8 cellular contexts compared by ENCODE assay signal in the genomic region with DNA sequence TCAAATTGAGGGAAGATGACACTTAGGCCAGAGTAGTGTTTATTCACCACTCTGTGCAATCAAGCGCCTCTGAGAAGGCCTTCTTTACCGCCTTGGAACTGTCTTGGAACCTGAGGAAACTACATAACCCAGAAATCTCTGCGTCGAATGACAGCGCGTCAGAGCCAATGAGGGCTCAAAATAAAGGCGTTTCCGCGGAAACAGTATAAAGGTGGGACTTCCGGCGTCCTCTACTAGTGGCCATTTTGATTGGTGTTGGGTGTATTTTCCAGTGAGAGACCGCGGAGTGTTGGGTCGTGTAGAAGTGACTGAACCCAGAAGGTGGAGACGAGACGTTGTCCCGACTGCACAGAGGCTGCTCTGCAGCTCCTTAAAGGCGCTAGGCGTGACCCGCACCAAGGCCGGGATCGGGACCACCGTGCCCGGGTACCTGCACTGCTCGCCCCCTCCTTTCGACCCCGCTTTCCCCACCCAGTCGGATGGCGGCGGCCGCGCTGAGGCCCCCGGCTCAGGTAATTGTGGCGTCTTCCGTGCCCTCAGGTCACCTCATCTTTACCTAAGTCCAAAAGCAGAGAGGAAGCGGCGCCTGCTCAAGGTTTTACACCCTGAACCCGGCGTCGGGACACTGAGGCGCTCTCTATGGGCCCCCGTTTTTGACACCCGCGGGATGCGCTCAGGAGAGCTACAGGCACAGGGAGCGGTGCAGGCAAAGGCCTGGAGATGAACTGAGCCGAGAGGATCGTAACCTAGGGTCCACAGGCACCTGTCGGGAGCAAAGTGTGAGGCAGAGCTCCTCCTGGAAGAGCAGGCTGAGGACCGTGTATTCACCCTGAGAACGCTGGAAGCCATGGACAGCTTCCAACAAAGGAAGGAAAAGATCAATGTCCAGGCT. TPM values are rescaled to one million over a fixed set of nuclear protein-coding genes. Genes with fewer than 3 reads are reported as not detected.
DNase-seq lines count a peak whose midpoint lies in the region; ATAC-seq and TF ChIP-seq lines count a peak whose summit lies in the region.

Gene ZNF776 (plus strand): TSS at position 236 of the 892 bp plus-strand sequence. CDS start 244 bp downstream, at position 480.

- H3K27ac Mint-ChIP-seq in immature natural killer cell: peak within 1 kb of the TSS; percentile 91 to 99 (median 94)

- peaks cover 7% of the 10 kb centered on the region for H3K4me1 ChIP-seq in smooth muscle cell (ENCODE audit: low read depth)

- H3K9me3 Mint-ChIP-seq in immature natural killer cell: peaks cover 17 to 48% (median 45%) of the 10 kb centered on the region in 6 donors

- H3K4me2 ChIP-seq in smooth muscle cell: peak within 1 kb of the TSS; percentile 92

- peaks cover 0 to 2% (median 2%) of the 10 kb centered on the region in 3 donors for H3K27me3 Mint-ChIP-seq in immature natural killer cell (ENCODE audit: low read depth in 3 of 3)

- H3K36me3 ChIP-seq in smooth muscle cell (ENCODE audit: low read depth): peaks cover 16% of the 10 kb centered on the region

- 3% methylated on average over 41 of the region's 51 CpGs for WGBS in smooth muscle cell (ENCODE audit: low lambda C conversion rate)

- peaks cover 7% of the 10 kb centered on the region for H4K20me1 ChIP-seq in smooth muscle cell (ENCODE audit: low read depth)

- H3K9me3 ChIP-seq in AG04450 (ENCODE audit: control insufficient read depth, insufficient read depth, low read length): peaks cover 24% of the 10 kb centered on the region
- H3K9me3 ChIP-seq in smooth muscle cell (replicated peaks; ENCODE audit: low read depth): no peaks in the 10 kb centered on the region

- POLR2A ChIA-PET in AG04450 (lab: Yijun Ruan, JAX): interaction anchor here (0.6 to 1.2 kb wide), 2 partner anchors 65 to 380 kb away, joined by 5 to 7 read pairs; no protein-coding TSS in a partner anchor

- peak within 1 kb of the TSS; percentile 52 for H3K27ac ChIP-seq in AG04450 (ENCODE audit: low read depth, low read length)
- H3K27ac ChIP-seq in VCaP: peak within 1 kb of the TSS; percentile 95
- peak within 1 kb of the TSS; percentile 81 for H3K27ac ChIP-seq in caudate nucleus (ENCODE audit: low read depth, low read length)
- H3K27ac ChIP-seq in smooth muscle cell (ENCODE audit: low read depth): peak within 1 kb of the TSS; percentile 70

- TF ChIP-seq CTCF in AG04450 (IDR thresholded peaks at IDR 0.05; ENCODE audit: low read depth, low read length) (no peak), VCaP (conservative IDR thresholded peaks at IDR 0.05) (no peak), smooth muscle cell (IDR thresholded peaks at IDR 0.05; ENCODE audit: borderline replicate concordance, insufficient read depth, poor library complexity, severe bottlenecking) (no peak)

- H3K4me3 ChIP-seq in AG04450 (ENCODE audit: low read depth, low read length) (peak within 1 kb of the TSS; percentile 99), smooth muscle cell (peak within 1 kb of the TSS; percentile 89)

- H3K27me3 ChIP-seq in AG04450 (ENCODE audit: control insufficient read depth, insufficient read depth, low read length): no peaks in the 10 kb centered on the region
- no peaks in the 10 kb centered on the region for H3K27me3 ChIP-seq in smooth muscle cell (ENCODE audit: low read depth)

- CTCF ChIA-PET in AG04450 (lab: Charles Lee): interaction anchor here (0.9 to 1.0 kb wide), 2 partner anchors 9 to 170 kb away, joined by 3 read pairs; no protein-coding TSS in a partner anchor

- H2AFZ ChIP-seq in smooth muscle cell (ENCODE audit: low read depth): peak within 1 kb of the TSS; percentile 64

- peak; percentile 65 for DNase-seq in AG04450 (ENCODE audit: low read depth, low spot score)
- DNase-seq in NCI-H2171 treated with DMSO at 0.1 percent for 48 hours (lab: John Stamatoyannopoulos, UW): peak; percentile 92
- DNase-seq in caudate nucleus (lab: John Stamatoyannopoulos, UW): peak in 60 of 61 donors; percentile 20 to 96 (median 79)
- DNase-seq in immature natural killer cell: peak; percentile 81 to 85 (median 82)
- peak; percentile 16 for DNase-seq in smooth muscle cell (lab: John Stamatoyannopoulos, UW; ENCODE audit: unreplicated experiment)

- peaks cover 41% of the 10 kb centered on the region for H3K79me2 ChIP-seq in smooth muscle cell (ENCODE audit: low read depth)

- no peaks in the 10 kb centered on the region for H3F3A ChIP-seq in smooth muscle cell (ENCODE audit: low read depth)

- ATAC-seq in GM18870 (IDR thresholded peaks at IDR 0.05; ENCODE audit: unreplicated experiment): peak; percentile 97
- peak; percentile 99 for ATAC-seq in HG03108 (IDR thresholded peaks at IDR 0.05; ENCODE audit: unreplicated experiment)

- H3K4me3 Mint-ChIP-seq in immature natural killer cell: peak within 1 kb of the TSS; percentile 91 to 100 (median 95)

- H3K36me3 Mint-ChIP-seq in immature natural killer cell: peaks cover 42 to 50% (median 42%) of the 10 kb centered on the region in 3 donors

- peak within 1 kb of the TSS; percentile 82 for H3K9ac ChIP-seq in smooth muscle cell (ENCODE audit: low read depth)

- peaks cover 26 to 45% of the 10 kb centered on the region in 2 donors for H3K4me1 Mint-ChIP-seq in immature natural killer cell

RNA-seq across cellular contexts. Expression of gene ZNF776, which starts in this region (rescaled TPM):
- polyA plus RNA-seq in AG04450 (2011; rRNA removed): 9.7 and 10.5 TPM in 2 replicates
- polyA minus RNA-seq in AG04450 (2011; rRNA and poly(A)+ RNA removed): 9.3 and 17.3 TPM in 2 replicates
- polyA plus RNA-seq in immature natural killer cell: 1 to 10 TPM; 5.0 to 7.3 (median 5.9) TPM
- 12.7 and 13.6 TPM in 2 replicates for total RNA-seq in smooth muscle cell
- polyA plus RNA-seq in smooth muscle cell: 4.4 and 8.9 TPM in 2 replicates

Comparison
In these comparisons a context has a peak if more than half of its experiments do, and no peak if none do; other contexts are left out.
1. Peak in every context shown above with its lines: DNase-seq, ATAC-seq, H3K4me3 ChIP-seq and H3K27ac ChIP-seq.
2. DNase-seq: peak in every context shown above with its lines; median percentile 92 in NCI-H2171 treated with DMSO at 0.1 percent for 48 hours; 82 in immature natural killer cell; 79 in caudate nucleus; 65 in AG04450; 16 in smooth muscle cell.